In genomic region chr9:131608469-131609115, GRCh38 we compare ENCODE assay signal across 8 cellular contexts.
DNase-seq lines count a peak whose midpoint lies in the region; ATAC-seq and TF ChIP-seq lines count a peak whose summit lies in the region.

No MANE protein-coding gene starts in this region.

- no peak for TF ChIP-seq CTCF in MCF 10A (IDR thresholded peaks at IDR 0.05; ENCODE audit: unreplicated experiment)

- H3K27ac Mint-ChIP-seq in MCF 10A (ENCODE audit: low read depth, unreplicated experiment) = peak overlapping the region; percentile 73

- POLR2A ChIA-PET in MCF 10A (lab: Yijun Ruan, JAX) = interaction anchor here (0.5 to 5.5 kb wide), 18 partner anchors 9 to 135 kb away, joined by 3 to 44 read pairs (median 6); partner anchors contain the start of gene RAPGEF1

- no peak for ATAC-seq in HG03135 (IDR thresholded peaks at IDR 0.05; ENCODE audit: unreplicated experiment)

- DNase-seq in HS-5 (ENCODE audit: low read depth) (peak; percentile 77), MCF 10A (ENCODE audit: unreplicated experiment) (peak; percentile 84), smooth muscle cell of the brain vasculature (ENCODE audit: low read depth, low spot score) (peak; percentile 39), SIG-M5 (lab: John Stamatoyannopoulos, UW) (no peak), T-helper 2 cell (no peak), NCI-H774 (lab: John Stamatoyannopoulos, UW) (no peak)

- H3K36me3 Mint-ChIP-seq in MCF 10A (ENCODE audit: insufficient read depth, unreplicated experiment) = peaks cover 27% of the 10 kb centered on the region

- H3K36me3 ChIP-seq in iPS-18a (ENCODE audit: control insufficient read depth, low read depth, low read length) = no peaks in the 10 kb centered on the region

- CTCF ChIA-PET in MCF 10A (lab: Yijun Ruan, JAX) = interaction anchor here (0.6 to 5.2 kb wide), 11 partner anchors 10 to 439 kb away, joined by 3 to 43 read pairs (median 3); partner anchors contain the start of gene RAPGEF1

- peak overlapping the region; percentile 66 for H3K27ac ChIP-seq in iPS-18a (ENCODE audit: low read length)

- H3K27me3 ChIP-seq in iPS-18a (ENCODE audit: control insufficient read depth, insufficient read depth, low read length) = no peaks in the 10 kb centered on the region

- peaks cover 29% of the 10 kb centered on the region for H3K4me1 Mint-ChIP-seq in MCF 10A (ENCODE audit: insufficient read depth, unreplicated experiment)

- peak overlapping the region; percentile 54 for H3K4me3 Mint-ChIP-seq in MCF 10A (ENCODE audit: unreplicated experiment)

- peak overlapping the region; percentile 50 for H3K9ac ChIP-seq in iPS-18a (ENCODE audit: low read length)

- H3K9me3 ChIP-seq in iPS-18a (ENCODE audit: control insufficient read depth, low read depth, low read length) = no peaks in the 10 kb centered on the region

- H3K4me1 ChIP-seq in iPS-18a (ENCODE audit: control insufficient read depth, low read depth, low read length) = peaks cover 24% of the 10 kb centered on the region

- H3K9me3 Mint-ChIP-seq in MCF 10A (ENCODE audit: unreplicated experiment) = no peaks in the 10 kb centered on the region

- no peak overlapping the region for H3K4me3 ChIP-seq in iPS-18a (ENCODE audit: low read length)

- no peaks in the 10 kb centered on the region for H3K27me3 Mint-ChIP-seq in MCF 10A (ENCODE audit: insufficient read depth, unreplicated experiment)

- BruUV-seq in MCF 10A (replicated peaks; lab: Mats Ljungman, UMichigan) = no TSS peak

- intact Hi-C loops in MCF 10A (cut with micrococcal nuclease) = loop anchor here (1.0 to 2.0 kb wide), 3 partner anchors 26 to 131 kb away; no protein-coding TSS in a partner anchor

Comparison
In these comparisons a context has a peak if more than half of its experiments do, and no peak if none do; other contexts are left out.
1. DNase-seq: peak in HS-5 (single experiment), MCF 10A (single experiment) and smooth muscle cell of the brain vasculature (single experiment); none in SIG-M5 (single experiment), T-helper 2 cell (0 of 5) and NCI-H774 (single experiment).